In the genomic region with DNA sequence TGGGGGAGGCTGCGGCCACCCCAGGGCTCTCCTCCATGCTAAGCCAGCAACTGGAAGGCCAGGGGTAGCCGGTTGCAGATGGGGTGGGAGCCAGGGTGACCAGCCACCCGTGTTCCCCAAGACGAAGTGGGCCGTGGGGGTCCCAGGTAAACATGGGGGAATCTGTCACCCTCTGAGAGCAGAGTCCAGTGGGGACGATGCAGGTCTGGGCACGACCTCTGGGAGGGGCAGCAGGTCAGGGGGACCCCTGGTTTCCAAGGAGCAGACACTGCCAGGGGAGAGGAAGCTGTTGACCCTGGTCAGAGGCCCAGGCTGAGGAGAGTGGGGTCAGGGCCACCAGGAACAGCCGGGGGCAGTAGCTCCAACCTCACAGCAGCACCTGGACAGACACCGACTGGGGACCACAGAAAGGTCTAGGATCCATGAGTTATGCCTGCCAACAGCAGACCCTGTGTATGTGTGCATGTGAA, we compare ENCODE assay signal across 25 cellular contexts.
"Had no signal": no experiment of that assay in that cellular context is flagged by ENCODE, and none has a peak within 500 bp of the region (broad histone marks: within the 10 kb centered on the region; RNA-seq: fewer than 3 reads in every experiment).

No MANE protein-coding gene starts in this region.

- H3K27ac Mint-ChIP-seq: activated CD4-positive, alpha-beta T cell treated with anti-CD3 and anti-CD28 coated beads for 36 hours; activated T-cell treated with anti-CD3 and anti-CD28 coated beads, Interleukin-2, amount 50 U/mL, for 24 hours; effector memory CD8-positive, alpha-beta T cell; mesothelial cell of epicardium; T-helper 2 cell treated with Interferon-gamma antibody and Interleukin-4, amounts not matched to agents 5 μg/mL and 100 μg/mL, for 36 hours had no signal

- H3K27me3 ChIP-seq: right atrium auricular region, thyroid gland had no signal

- H3K9me3 ChIP-seq: right atrium auricular region, thyroid gland, upper lobe of right lung had no signal

- H3K27me3 Mint-ChIP-seq: activated CD4-positive, alpha-beta T cell treated with anti-CD3 and anti-CD28 coated beads for 36 hours; activated T-cell treated with anti-CD3 and anti-CD28 coated beads, Interleukin-2, amount 50 U/mL, for 24 hours; naive B cell; stimulated activated naive CD8-positive, alpha-beta T cell treated with anti-CD3 and anti-CD28 coated beads, Interleukin-15, amount 100 ng/mL, for 72 hours had no signal

- FAIRE-seq: astrocyte, endothelial cell of umbilical vein had no signal

- H3K9me3 Mint-ChIP-seq: activated T-cell treated with anti-CD3 and anti-CD28 coated beads, Interleukin-2, amount 50 U/mL, for 24 hours; effector memory CD8-positive, alpha-beta T cell; immature natural killer cell; mesothelial cell of epicardium; naive B cell had no signal

- H3K36me3 Mint-ChIP-seq: mesothelial cell of epicardium, naive B cell had no signal

- H3K36me3 ChIP-seq: brain microvascular endothelial cell, right atrium auricular region, thyroid gland, upper lobe of right lung had no signal

- H3K4me3 ChIP-seq: right atrium auricular region, thyroid gland, upper lobe of right lung had no signal

- H3K27ac ChIP-seq: brain microvascular endothelial cell, right atrium auricular region, thyroid gland, upper lobe of right lung had no signal

- H3K4me1 ChIP-seq: right atrium auricular region, thyroid gland, upper lobe of right lung had no signal

- ATAC-seq: activated CD4-positive, alpha-beta T cell treated with anti-CD3 and anti-CD28 coated beads for 36 hours; effector memory CD8-positive, alpha-beta T cell; stimulated activated naive CD8-positive, alpha-beta T cell treated with anti-CD3 and anti-CD28 coated beads, Interleukin-15, amount 100 ng/mL, for 72 hours; upper lobe of right lung had no signal

- H3K4me3 Mint-ChIP-seq: activated CD4-positive, alpha-beta T cell treated with anti-CD3 and anti-CD28 coated beads for 36 hours; activated T-cell treated with anti-CD3 and anti-CD28 coated beads, Interleukin-2, amount 50 U/mL, for 24 hours; effector memory CD8-positive, alpha-beta T cell; mesothelial cell of epicardium; neural crest cell; stimulated activated naive CD8-positive, alpha-beta T cell treated with anti-CD3 and anti-CD28 coated beads, Interleukin-15, amount 100 ng/mL, for 72 hours; T-helper 2 cell treated with Interferon-gamma antibody and Interleukin-4, amounts not matched to agents 5 μg/mL and 100 μg/mL, for 36 hours had no signal

- DNase-seq: activated CD4-positive, alpha-beta T cell treated with anti-CD3 and anti-CD28 coated beads for 36 hours; activated CD4-positive, alpha-beta T cell treated with anti-CD3 and anti-CD28 coated beads, Interleukin-2, amount 50 U/mL, for 48 hours; activated CD4-positive, CD25-positive, alpha-beta regulatory T cell; activated CD8-positive, alpha-beta memory T cell treated with anti-CD3 and anti-CD28 coated beads, Interleukin-2, amount 50 U/mL, for 48 hours; activated gamma-delta T cell treated with Interleukin-2 at 50 U/mL for 16 hours; activated naive CD4-positive, alpha-beta T cell treated with anti-CD3 and anti-CD28 coated beads, Interleukin-2, amount 50 U/mL, for 16 hours; activated T-cell treated with anti-CD3 and anti-CD28 coated beads, Interleukin-2, amount 50 U/mL, for 24 hours; amniotic stem cell; brain microvascular endothelial cell; cortex of kidney; effector memory CD8-positive, alpha-beta T cell; head of caudate nucleus; hypothalamus; immature natural killer cell; naive B cell; stimulated activated CD4-positive, alpha-beta T cell treated with anti-CD3 and anti-CD28 coated beads, Interleukin-2, amount 100 ng/mL, for 48 hours; stimulated activated naive CD8-positive, alpha-beta T cell treated with anti-CD3 and anti-CD28 coated beads, Interleukin-15, amount 100 ng/mL, for 72 hours; thyroid gland; upper lobe of right lung had no signal
